In the genomic region with DNA sequence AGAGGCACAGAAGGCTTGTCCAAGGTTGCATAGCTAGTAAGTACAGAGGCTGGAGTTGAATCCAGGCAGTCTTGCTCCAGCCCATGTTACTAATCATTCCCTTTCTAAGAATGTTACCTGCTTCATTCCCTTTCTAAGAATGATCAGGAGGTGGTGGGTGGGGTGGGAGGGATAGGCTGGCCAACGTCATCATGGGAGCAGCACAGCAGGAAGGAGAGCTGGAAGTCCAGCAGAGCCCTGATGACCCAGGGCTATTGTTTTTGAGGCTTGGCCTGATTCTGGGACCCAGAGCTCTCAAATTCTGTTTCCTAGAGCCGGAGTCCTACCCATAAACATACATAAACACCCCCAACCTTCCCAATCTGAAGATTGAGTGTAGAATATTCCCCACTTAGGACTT, we compare ENCODE assay signal across 19 cellular contexts.
"Had no signal": no experiment of that assay in that cellular context is flagged by ENCODE, and none has a peak within 500 bp of the region (broad histone marks: within the 10 kb centered on the region; RNA-seq: fewer than 3 reads in every experiment).

No MANE protein-coding gene starts in this region.

- H3K4me3 ChIP-seq: gastroesophageal sphincter, prostate gland, right lobe of liver, thyroid gland, vagina had no signal

- H3K27me3 ChIP-seq: gastroesophageal sphincter, right lobe of liver, thyroid gland, vagina had no signal

- H3K4me1 ChIP-seq: prostate gland, vagina had no signal

- ATAC-seq: gastroesophageal sphincter; left lobe of liver; natural killer cell treated with Interleukin-12 subunit alpha and Interleukin-12 subunit beta and Interleukin-15 and Interleukin-18, amount 100 ng/mL, for 72 hours; right lobe of liver; stimulated activated naive CD8-positive, alpha-beta T cell treated with anti-CD3 and anti-CD28 coated beads, Interleukin-15, amount 100 ng/mL, for 72 hours had no signal

- H3K36me3 ChIP-seq: gastroesophageal sphincter, prostate gland, right lobe of liver, thyroid gland, vagina had no signal

- H3K9me3 ChIP-seq: gastroesophageal sphincter, prostate gland, right lobe of liver, thyroid gland, vagina had no signal

- DNase-seq: caudate nucleus; cerebellar nuclear complex; effector memory CD4-positive, alpha-beta T cell; erythroblast; glutamatergic neuron; naive B cell; right lobe of liver; small intestine; stimulated activated CD4-positive, alpha-beta T cell treated with anti-CD3 and anti-CD28 coated beads, Interleukin-15, amount 100 ng/mL, for 24 hours; stimulated activated CD4-positive, alpha-beta T cell treated with anti-CD3 and anti-CD28 coated beads, Interleukin-2, amount 100 ng/mL, for 48 hours; stimulated activated naive CD4-positive, alpha-beta T cell; stimulated activated naive CD8-positive, alpha-beta T cell treated with anti-CD3 and anti-CD28 coated beads, Interleukin-15, amount 100 ng/mL, for 72 hours; thyroid gland; trophoblast cell had no signal

- H3K27ac ChIP-seq: gastroesophageal sphincter, prostate gland, thyroid gland, vagina had no signal
